In genomic region chr2:2464095-2464494, GRCh38 we compare ENCODE assay signal across 16 cellular contexts.
A peak's percentile ranks its signal among the peaks of the same experiment; 100 is the strongest.
DNase-seq lines count a peak whose midpoint lies in the region; ATAC-seq and TF ChIP-seq lines count a peak whose summit lies in the region.
"Had no signal": no experiment of that assay in that cellular context is flagged by ENCODE, and none has a peak within 500 bp of the region (broad histone marks: within the 10 kb centered on the region; RNA-seq: fewer than 3 reads in every experiment).

No MANE protein-coding gene starts in this region.

- DNase-seq in BE2C (peak; percentile 83), HEK293T (ENCODE audit: extremely low spot score) (peak; percentile 12), adrenal gland (peak in 5 of 7 donors; percentile 12 to 85 (median 33)), osteoblast (ENCODE audit: insufficient read length, low spot score, missing footprints) (no peak), NAMALWA (ENCODE audit: low spot score) (no peak), psoas muscle (no peak), middle frontal gyrus (ENCODE audit: extremely low spot score, low spot score) (no peak)
- DNase-seq: activated CD8-positive, alpha-beta T cell treated with anti-CD3 and anti-CD28 coated beads for 36 hours; H9; MV-4-11 had no signal

- CTCF ChIA-PET in HEK293T (lab: Yijun Ruan, JAX), result no interaction called here

- TF ChIP-seq POLR2A in adrenal gland (IDR thresholded peaks at IDR 0.05), result no peak

- H4K20me1 ChIP-seq in osteoblast (ENCODE audit: insufficient read depth, low read length), result no peaks in the 10 kb centered on the region

- H2AFZ ChIP-seq in osteoblast (ENCODE audit: low read length), result peak overlapping the region; percentile 56

- intact Hi-C loops in adrenal gland (cut with DNase I) (no loop called here), psoas muscle (cut with DNase I) (no loop called here)

- H3K4me1 ChIP-seq in BE2C, result no peaks in the 10 kb centered on the region; the same call in none of the 2 replicates
- H3K4me1 ChIP-seq in adrenal gland (replicated peaks in 1 of 2), result no peaks in the 10 kb centered on the region
- H3K4me1 ChIP-seq in osteoblast (ENCODE audit: insufficient read depth, low read length), result no peaks in the 10 kb centered on the region
- H3K4me1 ChIP-seq in psoas muscle, result no peaks in the 10 kb centered on the region
- H3K4me1 ChIP-seq: prostate gland had no signal

- no peaks in the 10 kb centered on the region for H3K79me2 ChIP-seq in osteoblast (ENCODE audit: insufficient read depth, low read length)

- H3K27ac ChIP-seq in adrenal gland (no peak overlapping the region), osteoblast (ENCODE audit: low read depth, low read length) (no peak overlapping the region), psoas muscle (no peak overlapping the region)
- H3K27ac ChIP-seq: cardiac muscle cell, prostate gland, SK-N-MC, thoracic aorta had no signal

- H3K9me3 ChIP-seq in BE2C, result no peaks in the 10 kb centered on the region
- H3K9me3 ChIP-seq in adrenal gland (replicated peaks in 1 of 3), result no peaks in the 10 kb centered on the region
- H3K9me3 ChIP-seq in osteoblast (ENCODE audit: low read depth, low read length), result no peaks in the 10 kb centered on the region
- H3K9me3 ChIP-seq in psoas muscle, result no peaks in the 10 kb centered on the region
- H3K9me3 ChIP-seq: prostate gland, thoracic aorta had no signal

- ATAC-seq in HG03135 (IDR thresholded peaks at IDR 0.05; ENCODE audit: unreplicated experiment) (no peak), psoas muscle (no peak)
- ATAC-seq: activated CD8-positive, alpha-beta T cell treated with anti-CD3 and anti-CD28 coated beads for 36 hours had no signal

- WGBS in adrenal gland, 4 donors, result 25 to 46% (median 30%) methylated on average over 9 to 12 of the region's 12 CpGs
- WGBS in psoas muscle, 3 donors, result 32 to 39% (median 35%) methylated on average over 12 of the region's 12 CpGs

- POLR2A ChIA-PET in HEK293T (lab: Yijun Ruan, JAX), result no interaction called here

- H3K36me3 ChIP-seq in BE2C (no peaks in the 10 kb centered on the region), adrenal gland (replicated peaks in 1 of 2) (no peaks in the 10 kb centered on the region), osteoblast (ENCODE audit: insufficient read depth, low read length) (no peaks in the 10 kb centered on the region), psoas muscle (ENCODE audit: insufficient read depth in 1 of 2, low read depth in 1 of 2) (no peaks in the 10 kb centered on the region)
- H3K36me3 ChIP-seq: cardiac muscle cell, prostate gland, thoracic aorta had no signal

- TF ChIP-seq CTCF in BE2C (IDR thresholded peaks at IDR 0.05; ENCODE audit: low read depth, low read length) (no peak), adrenal gland (IDR thresholded peaks at IDR 0.05) (no peak), osteoblast (IDR thresholded peaks at IDR 0.05; ENCODE audit: extremely low read depth, low read depth, low read length) (no peak), psoas muscle (IDR thresholded peaks at IDR 0.05) (no peak)

- H3K4me3 ChIP-seq in BE2C (ENCODE audit: low read depth, low read length) (peak overlapping the region; percentile 62), adrenal gland (peak overlapping the region in 1 of 4 donors; percentile 23), osteoblast (ENCODE audit: insufficient read depth, low read length) (no peak overlapping the region), psoas muscle (no peak overlapping the region)
- H3K4me3 ChIP-seq: cardiac muscle cell, lung, prostate gland, SK-N-MC, thoracic aorta had no signal

- no peaks in the 10 kb centered on the region for H3K27me3 ChIP-seq in BE2C
- H3K27me3 ChIP-seq in adrenal gland, result no peaks in the 10 kb centered on the region
- no peaks in the 10 kb centered on the region for H3K27me3 ChIP-seq in osteoblast (ENCODE audit: insufficient read depth, low read length)
- H3K27me3 ChIP-seq in psoas muscle (ENCODE audit: insufficient read depth in 3 of 3, low read length in 2 of 3), result peaks cover 0 to 17% (median 0%) of the 10 kb centered on the region in 3 donors
- H3K27me3 ChIP-seq: cardiac muscle cell had no signal

- no peak overlapping the region for H3K4me2 ChIP-seq in osteoblast (ENCODE audit: insufficient read depth, low read length)

TF ChIP-seq in HEK293T, 16 proteins besides CTCF, POLR2A, EP300 and RAD21:
- TF ChIP-seq FOXM1 (IDR thresholded peaks at IDR 0.05; ENCODE audit: borderline replicate concordance) (no peak), FOXA1 (IDR thresholded peaks at IDR 0.05) (no peak), SUZ12 (IDR thresholded peaks at IDR 0.05) (no peak), BHLHE40 (IDR thresholded peaks at IDR 0.05; ENCODE audit: borderline replicate concordance) (no peak), ARNT (IDR thresholded peaks at IDR 0.05) (no peak), PKNOX1 (IDR thresholded peaks at IDR 0.05) (no peak), NFRKB (IDR thresholded peaks at IDR 0.05) (no peak), ZNF384 (IDR thresholded peaks at IDR 0.05) (no peak), CTBP1 (IDR thresholded peaks at IDR 0.05; ENCODE audit: borderline replicate concordance) (no peak), FOXK2 (IDR thresholded peaks at IDR 0.05) (no peak), HDGF (IDR thresholded peaks at IDR 0.05; ENCODE audit: borderline replicate concordance) (no peak), L3MBTL2 (conservative IDR thresholded peaks at IDR 0.05) (no peak), TARDBP (IDR thresholded peaks at IDR 0.05) (no peak), ELF4 (IDR thresholded peaks at IDR 0.05) (no peak), LEF1 (IDR thresholded peaks at IDR 0.05; ENCODE audit: borderline replicate concordance) (no peak), SP1 (IDR thresholded peaks at IDR 0.05) (no peak)

Comparison
In these comparisons a context has a peak if more than half of its experiments do, and no peak if none do; other contexts are left out.
1. DNase-seq: peak in BE2C (single experiment), HEK293T (single experiment) and adrenal gland (5 of 7); none in osteoblast (single experiment), NAMALWA (single experiment), psoas muscle (0 of 2) and middle frontal gyrus (single experiment).